ENCODE assay signal across 1 cellular context in the genomic region with DNA sequence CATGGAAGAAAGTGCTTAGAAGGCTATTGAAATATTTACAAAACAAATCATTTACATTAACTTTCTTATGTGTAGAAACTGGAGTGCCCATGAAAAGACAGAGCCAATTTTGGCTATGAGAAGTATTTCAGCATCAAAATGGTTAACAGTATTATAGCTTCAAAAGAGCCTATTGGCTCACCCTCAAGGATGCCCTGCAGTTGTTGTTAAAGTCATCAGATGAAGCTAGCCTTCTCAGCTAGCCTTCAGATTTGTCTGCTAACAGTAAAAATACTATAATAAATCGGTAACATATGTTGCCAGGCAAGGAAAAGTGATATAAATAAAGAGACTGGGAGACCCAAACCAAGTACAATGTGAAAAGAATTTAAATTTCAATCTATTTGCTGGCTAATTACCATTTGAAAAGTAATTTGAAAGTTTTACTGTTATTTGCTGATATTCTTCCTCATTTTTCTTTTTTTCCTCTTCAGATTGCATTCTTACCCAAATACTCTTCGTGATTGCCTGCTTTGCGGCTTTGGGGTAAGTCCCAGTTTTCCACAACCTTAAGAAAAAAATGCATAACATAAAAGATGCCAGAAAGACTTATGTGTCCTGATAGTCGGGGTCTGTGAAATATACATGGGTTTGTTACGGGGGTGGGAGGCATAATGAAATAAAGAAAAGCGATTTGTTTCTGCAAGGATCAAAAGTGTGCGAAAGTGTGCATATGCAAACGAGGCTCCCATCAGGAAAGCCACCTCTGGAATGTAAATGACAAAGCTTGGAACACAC.
TF ChIP-seq lines count a peak whose summit lies in the region.

No MANE protein-coding gene starts in this region.

TF ChIP-seq in GM23338, 12 proteins besides CTCF, POLR2A, EP300 and RAD21 (continued from another document):
- TF ChIP-seq, protein P1, sequence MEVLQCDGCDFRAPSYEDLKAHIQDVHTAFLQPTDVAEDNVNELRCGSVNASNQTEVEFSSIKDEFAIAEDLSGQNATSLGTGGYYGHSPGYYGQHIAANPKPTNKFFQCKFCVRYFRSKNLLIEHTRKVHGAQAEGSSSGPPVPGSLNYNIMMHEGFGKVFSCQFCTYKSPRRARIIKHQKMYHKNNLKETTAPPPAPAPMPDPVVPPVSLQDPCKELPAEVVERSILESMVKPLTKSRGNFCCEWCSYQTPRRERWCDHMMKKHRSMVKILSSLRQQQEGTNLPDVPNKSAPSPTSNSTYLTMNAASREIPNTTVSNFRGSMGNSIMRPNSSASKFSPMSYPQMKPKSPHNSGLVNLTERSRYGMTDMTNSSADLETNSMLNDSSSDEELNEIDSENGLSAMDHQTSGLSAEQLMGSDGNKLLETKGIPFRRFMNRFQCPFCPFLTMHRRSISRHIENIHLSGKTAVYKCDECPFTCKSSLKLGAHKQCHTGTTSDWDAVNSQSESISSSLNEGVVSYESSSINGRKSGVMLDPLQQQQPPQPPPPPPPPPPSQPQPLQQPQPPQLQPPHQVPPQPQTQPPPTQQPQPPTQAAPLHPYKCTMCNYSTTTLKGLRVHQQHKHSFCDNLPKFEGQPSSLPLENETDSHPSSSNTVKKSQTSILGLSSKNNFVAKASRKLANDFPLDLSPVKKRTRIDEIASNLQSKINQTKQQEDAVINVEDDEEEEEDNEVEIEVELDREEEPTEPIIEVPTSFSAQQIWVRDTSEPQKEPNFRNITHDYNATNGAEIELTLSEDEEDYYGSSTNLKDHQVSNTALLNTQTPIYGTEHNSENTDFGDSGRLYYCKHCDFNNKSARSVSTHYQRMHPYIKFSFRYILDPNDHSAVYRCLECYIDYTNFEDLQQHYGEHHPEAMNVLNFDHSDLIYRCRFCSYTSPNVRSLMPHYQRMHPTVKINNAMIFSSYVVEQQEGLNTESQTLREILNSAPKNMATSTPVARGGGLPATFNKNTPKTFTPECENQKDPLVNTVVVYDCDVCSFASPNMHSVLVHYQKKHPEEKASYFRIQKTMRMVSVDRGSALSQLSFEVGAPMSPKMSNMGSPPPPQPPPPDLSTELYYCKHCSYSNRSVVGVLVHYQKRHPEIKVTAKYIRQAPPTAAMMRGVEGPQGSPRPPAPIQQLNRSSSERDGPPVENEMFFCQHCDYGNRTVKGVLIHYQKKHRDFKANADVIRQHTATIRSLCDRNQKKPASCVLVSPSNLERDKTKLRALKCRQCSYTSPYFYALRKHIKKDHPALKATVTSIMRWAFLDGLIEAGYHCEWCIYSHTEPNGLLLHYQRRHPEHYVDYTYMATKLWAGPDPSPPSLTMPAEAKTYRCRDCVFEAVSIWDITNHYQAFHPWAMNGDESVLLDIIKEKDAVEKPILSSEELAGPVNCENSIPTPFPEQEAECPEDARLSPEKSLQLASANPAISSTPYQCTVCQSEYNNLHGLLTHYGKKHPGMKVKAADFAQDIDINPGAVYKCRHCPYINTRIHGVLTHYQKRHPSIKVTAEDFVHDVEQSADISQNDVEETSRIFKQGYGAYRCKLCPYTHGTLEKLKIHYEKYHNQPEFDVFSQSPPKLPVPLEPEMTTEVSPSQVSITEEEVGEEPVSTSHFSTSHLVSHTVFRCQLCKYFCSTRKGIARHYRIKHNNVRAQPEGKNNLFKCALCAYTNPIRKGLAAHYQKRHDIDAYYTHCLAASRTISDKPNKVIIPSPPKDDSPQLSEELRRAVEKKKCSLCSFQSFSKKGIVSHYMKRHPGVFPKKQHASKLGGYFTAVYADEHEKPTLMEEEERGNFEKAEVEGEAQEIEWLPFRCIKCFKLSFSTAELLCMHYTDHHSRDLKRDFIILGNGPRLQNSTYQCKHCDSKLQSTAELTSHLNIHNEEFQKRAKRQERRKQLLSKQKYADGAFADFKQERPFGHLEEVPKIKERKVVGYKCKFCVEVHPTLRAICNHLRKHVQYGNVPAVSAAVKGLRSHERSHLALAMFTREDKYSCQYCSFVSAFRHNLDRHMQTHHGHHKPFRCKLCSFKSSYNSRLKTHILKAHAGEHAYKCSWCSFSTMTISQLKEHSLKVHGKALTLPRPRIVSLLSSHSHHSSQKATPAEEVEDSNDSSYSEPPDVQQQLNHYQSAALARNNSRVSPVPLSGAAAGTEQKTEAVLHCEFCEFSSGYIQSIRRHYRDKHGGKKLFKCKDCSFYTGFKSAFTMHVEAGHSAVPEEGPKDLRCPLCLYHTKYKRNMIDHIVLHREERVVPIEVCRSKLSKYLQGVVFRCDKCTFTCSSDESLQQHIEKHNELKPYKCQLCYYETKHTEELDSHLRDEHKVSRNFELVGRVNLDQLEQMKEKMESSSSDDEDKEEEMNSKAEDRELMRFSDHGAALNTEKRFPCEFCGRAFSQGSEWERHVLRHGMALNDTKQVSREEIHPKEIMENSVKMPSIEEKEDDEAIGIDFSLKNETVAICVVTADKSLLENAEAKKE (CRISPR knock-in tag; IDR thresholded peaks at IDR 0.05): no peak
- TF ChIP-seq EZH2phosphoT487 (IDR thresholded peaks at IDR 0.05; ENCODE audit: unreplicated experiment): no peak
- no peak for TF ChIP-seq JUNB (IDR thresholded peaks at IDR 0.05; ENCODE audit: unreplicated experiment)
- TF ChIP-seq NANOG (IDR thresholded peaks at IDR 0.05; ENCODE audit: borderline replicate concordance): no peak; the same call in 1 of the 2 replicates
- no peak for TF ChIP-seq EZH2 (IDR thresholded peaks at IDR 0.05; ENCODE audit: low read depth, unreplicated experiment)
